In the genomic region with DNA sequence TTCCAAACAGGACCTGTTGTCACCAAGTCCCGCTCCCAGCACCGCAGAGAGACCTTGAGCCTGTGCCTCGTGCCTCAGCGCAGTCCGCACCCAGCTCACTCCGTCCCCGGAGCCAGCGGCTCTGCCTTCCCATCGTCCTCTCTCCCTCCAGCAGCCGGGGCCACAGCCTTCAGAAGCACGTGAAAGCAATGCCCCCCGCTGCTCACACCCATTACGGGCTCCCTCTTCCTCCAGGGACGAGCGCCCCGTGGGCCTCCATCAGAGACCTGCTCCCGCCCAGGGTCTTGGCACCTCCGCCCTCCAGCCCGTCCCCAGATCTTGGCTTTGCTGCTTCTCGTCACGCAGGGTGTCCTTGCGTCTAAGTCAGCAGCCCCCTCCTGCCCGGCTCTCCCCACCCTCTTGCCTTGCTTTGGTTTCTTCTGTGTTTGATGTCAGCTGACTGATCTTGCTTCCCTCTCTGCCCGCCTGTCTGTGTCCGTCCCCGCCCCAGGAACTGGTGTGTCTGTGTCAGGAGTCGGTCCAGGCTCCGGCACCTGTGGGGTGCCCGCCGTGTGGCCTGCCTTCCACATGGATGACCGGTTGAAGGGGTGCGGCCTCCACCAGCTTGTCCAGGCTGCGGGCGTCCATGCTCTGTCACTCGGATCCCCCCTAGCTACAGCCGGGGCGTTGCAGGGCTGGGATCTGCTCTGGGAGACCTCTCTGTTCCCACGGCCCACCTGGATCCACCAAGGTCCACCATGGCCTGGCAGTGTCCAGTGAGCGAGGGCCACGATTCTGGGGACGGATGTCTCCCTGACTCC, we compare ENCODE assay signal across 10 cellular contexts.
DNase-seq lines count a peak whose midpoint lies in the region; ATAC-seq and TF ChIP-seq lines count a peak whose summit lies in the region.
"Had no signal": no experiment of that assay in that cellular context is flagged by ENCODE, and none has a peak within 500 bp of the region (broad histone marks: within the 10 kb centered on the region; RNA-seq: fewer than 3 reads in every experiment).

No MANE protein-coding gene starts in this region.

- peaks cover 0 to 4% (median 0%) of the 10 kb centered on the region in 3 donors for H3K9me3 Mint-ChIP-seq in T-cell
- peaks cover 0 to 4% of the 10 kb centered on the region in 2 donors for H3K9me3 Mint-ChIP-seq in effector memory CD8-positive, alpha-beta T cell
- H3K9me3 Mint-ChIP-seq in progenitor cell of endocrine pancreas (ENCODE audit: low read depth): no peaks in the 10 kb centered on the region

- TF ChIP-seq POLR2A in GM18505 (IDR thresholded peaks at IDR 0.05; ENCODE audit: borderline replicate concordance, extremely low read depth, insufficient read depth, insufficient read length): no peak

- POLR2A ChIA-PET in T-cell (lab: Charles Lee): no interaction called here

- CTCF ChIA-PET in T-cell (lab: Charles Lee): interaction anchor here (0.6 to 1.1 kb wide), 2 partner anchors 10 to 264 kb away, joined by 4 to 5 read pairs; no protein-coding TSS in a partner anchor

- H3K36me3 Mint-ChIP-seq in T-cell (peaks cover 6% of the 10 kb centered on the region), progenitor cell of endocrine pancreas (ENCODE audit: insufficient read depth) (no peaks in the 10 kb centered on the region)
- H3K36me3 Mint-ChIP-seq in effector memory CD8-positive, alpha-beta T cell (ENCODE audit: insufficient read depth): peaks cover 3% of the 10 kb centered on the region

- H3K27me3 Mint-ChIP-seq in T-cell (no peaks in the 10 kb centered on the region), progenitor cell of endocrine pancreas (no peaks in the 10 kb centered on the region)
- no peaks in the 10 kb centered on the region for H3K27me3 Mint-ChIP-seq in effector memory CD8-positive, alpha-beta T cell

- no peak for TF ChIP-seq CTCF in progenitor cell of endocrine pancreas (IDR thresholded peaks at IDR 0.05; ENCODE audit: unreplicated experiment)

- ATAC-seq in T-cell (replicated peaks in 1 of 4) (peak; percentile 69 to 77 (median 76)), HG03457 (IDR thresholded peaks at IDR 0.05; ENCODE audit: unreplicated experiment) (no peak), GM18505 (IDR thresholded peaks at IDR 0.05; ENCODE audit: unreplicated experiment) (no peak)
- peak; percentile 73 for ATAC-seq in effector memory CD8-positive, alpha-beta T cell (replicated peaks)

- DNase-seq in T-cell (peak; percentile 26 to 64 (median 48)), progenitor cell of endocrine pancreas (ENCODE audit: low spot score, unreplicated experiment) (no peak), NCI-H1436 (lab: John Stamatoyannopoulos, UW) (no peak)
- DNase-seq in activated CD8-positive, alpha-beta memory T cell treated with anti-CD3 and anti-CD28 coated beads, Interleukin-2, amount 50 U/mL, for 4 hours: peak; percentile 52
- DNase-seq in effector memory CD8-positive, alpha-beta T cell: peak; percentile 17 to 26 (median 19)
- DNase-seq in stimulated activated CD8-positive, alpha-beta memory T cell treated with anti-CD3 and anti-CD28 coated beads, Interleukin-7, amount 100 ng/mL, for 4 hours (ENCODE audit: low read depth in 2 of 2): peak; percentile 19 to 26
- DNase-seq: NCI-H187 treated with DMSO at 0.1 percent for 48 hours, PC-9 had no signal

- H3K4me1 Mint-ChIP-seq in T-cell (peaks cover 13 to 17% (median 13%) of the 10 kb centered on the region in 3 donors), progenitor cell of endocrine pancreas (ENCODE audit: low read depth) (peaks cover 10% of the 10 kb centered on the region)
- peaks cover 13 to 15% of the 10 kb centered on the region in 2 donors for H3K4me1 Mint-ChIP-seq in effector memory CD8-positive, alpha-beta T cell (ENCODE audit: low read depth in 2 of 2)

- H3K4me3 Mint-ChIP-seq in T-cell: no peak overlapping the region
- H3K4me3 Mint-ChIP-seq in effector memory CD8-positive, alpha-beta T cell: no peak overlapping the region
- H3K4me3 Mint-ChIP-seq in progenitor cell of endocrine pancreas (ENCODE audit: low read depth): no peak overlapping the region

- H3K27ac Mint-ChIP-seq in T-cell (no peak overlapping the region), progenitor cell of endocrine pancreas (no peak overlapping the region)
- no peak overlapping the region for H3K27ac Mint-ChIP-seq in effector memory CD8-positive, alpha-beta T cell

Comparison
In these comparisons a context has a peak if more than half of its experiments do, and no peak if none do; other contexts are left out.
1. ATAC-seq: peak in T-cell (4 of 4) and effector memory CD8-positive, alpha-beta T cell (single experiment); none in HG03457 (single experiment) and GM18505 (single experiment).
2. DNase-seq: peak in T-cell (34 of 34), activated CD8-positive, alpha-beta memory T cell treated with anti-CD3 and anti-CD28 coated beads, Interleukin-2, amount 50 U/mL, for 4 hours (single experiment), effector memory CD8-positive, alpha-beta T cell (3 of 3) and stimulated activated CD8-positive, alpha-beta memory T cell treated with anti-CD3 and anti-CD28 coated beads, Interleukin-7, amount 100 ng/mL, for 4 hours (2 of 2); none in progenitor cell of endocrine pancreas (single experiment) and NCI-H1436 (single experiment).